Comparison of ENCODE assay signal across 20 cellular contexts in genomic region chr10:71516890-71517289, GRCh38.
DNase-seq lines count a peak whose midpoint lies in the region; ATAC-seq, FAIRE-seq and TF ChIP-seq lines count a peak whose summit lies in the region.
"Had no signal": no experiment of that assay in that cellular context is flagged by ENCODE, and none has a peak within 500 bp of the region (broad histone marks: within the 10 kb centered on the region; RNA-seq: fewer than 3 reads in every experiment).

No MANE protein-coding gene starts in this region.

- no peak overlapping the region for H2AFZ ChIP-seq in SK-N-SH (ENCODE audit: low read depth)
- H2AFZ ChIP-seq in astrocyte (ENCODE audit: low read depth, low read length) = no peak overlapping the region
- no peak overlapping the region for H2AFZ ChIP-seq in neural cell (ENCODE audit: low read depth, low read length)

- H3F3A ChIP-seq in SK-N-SH (replicated peaks; ENCODE audit: insufficient read depth) (no peaks in the 10 kb centered on the region), neural cell (ENCODE audit: insufficient read depth, low read length, poor library complexity, severe bottlenecking) (no peaks in the 10 kb centered on the region)

- TF ChIP-seq CTCF in SK-N-SH (IDR thresholded peaks at IDR 0.05) (no peak), astrocyte (IDR thresholded peaks at IDR 0.05; ENCODE audit: insufficient read depth, low read depth, low read length) (no peak), neural cell (IDR thresholded peaks at IDR 0.05; ENCODE audit: poor library complexity, severe bottlenecking) (no peak)

- peaks cover 15% of the 10 kb centered on the region for H3K27me3 Mint-ChIP-seq in astrocyte (ENCODE audit: low read depth, unreplicated experiment)
- H3K27me3 Mint-ChIP-seq: CD4-positive, alpha-beta T cell had no signal

- H3K4me3 ChIP-seq in SK-N-SH (ENCODE audit: low read depth in 2 of 2, low read length in 1 of 2) = no peak overlapping the region
- H3K4me3 ChIP-seq in astrocyte (ENCODE audit: insufficient read depth, low read depth, low read length) = no peak overlapping the region
- no peak overlapping the region for H3K4me3 ChIP-seq in neural cell (ENCODE audit: low read length)
- H3K4me3 ChIP-seq: K562, SK-N-MC had no signal

- POLR2A ChIA-PET in SK-N-SH (lab: Yijun Ruan, JAX) = no interaction called here

- 45% methylated on average over 6 of the region's 8 CpGs for WGBS in SK-N-SH (ENCODE audit: low lambda C conversion rate)

- no peaks in the 10 kb centered on the region for H3K36me3 ChIP-seq in SK-N-SH (replicated peaks in 1 of 2; ENCODE audit: control insufficient read depth in 1 of 2, insufficient read depth in 2 of 2, low read length in 1 of 2)
- H3K36me3 ChIP-seq in astrocyte (ENCODE audit: insufficient read depth, low read length) = no peaks in the 10 kb centered on the region
- no peaks in the 10 kb centered on the region for H3K36me3 ChIP-seq in neural cell (ENCODE audit: insufficient read depth, low read length)

- no peaks in the 10 kb centered on the region for H4K20me1 ChIP-seq in SK-N-SH (ENCODE audit: insufficient read depth)
- H4K20me1 ChIP-seq in astrocyte (ENCODE audit: insufficient read depth, low read length) = peaks cover 6% of the 10 kb centered on the region
- no peaks in the 10 kb centered on the region for H4K20me1 ChIP-seq in neural cell (ENCODE audit: insufficient read depth)

- no peak overlapping the region for H3K4me3 Mint-ChIP-seq in astrocyte (ENCODE audit: unreplicated experiment)
- H3K4me3 Mint-ChIP-seq: B cell; CD4-positive, alpha-beta T cell had no signal

- peaks cover 0 to 49% of the 10 kb centered on the region in 2 experiments; a peak in 1 of 4 replicates for H3K4me1 ChIP-seq in SK-N-SH (ENCODE audit: control insufficient read depth in 1 of 2, insufficient read depth in 2 of 2, low read depth in 1 of 2, low read length in 1 of 2)
- H3K4me1 ChIP-seq in astrocyte (ENCODE audit: insufficient read depth, low read length) = peaks cover 25% of the 10 kb centered on the region

- peak; percentile 11; the same call in 1 of the 3 replicates for ATAC-seq in SK-N-SH treated with all-trans-retinoic acid at 6 μM for 48 hours
- ATAC-seq in GM19395 (IDR thresholded peaks at IDR 0.05; ENCODE audit: unreplicated experiment) = no peak
- ATAC-seq in HG03045 (IDR thresholded peaks at IDR 0.05; ENCODE audit: unreplicated experiment) = no peak
- no peak for ATAC-seq in Right ventricle myocardium inferior
- ATAC-seq: K562, PC-3 had no signal

- intact Hi-C loops in Right ventricle myocardium inferior (cut with DNase I) = no loop called here

- DNase-seq in SK-N-SH = no peak
- DNase-seq in astrocyte (ENCODE audit: low read depth) = no peak
- DNase-seq in urothelium cell line (ENCODE audit: low spot score) = no peak
- no peak for DNase-seq in Right ventricle myocardium inferior (ENCODE audit: missing footprints)
- DNase-seq: ACHN; CD4-positive, alpha-beta T cell; HCEC 1CT; NCI-H1048; NCI-H187; NCI-H2171 treated with DMSO at 0.1 percent for 48 hours; NCI-H524 treated with DMSO at 0.1 percent for 48 hours; PC-3 had no signal

- H3K27ac Mint-ChIP-seq in astrocyte (ENCODE audit: unreplicated experiment) = peak overlapping the region; percentile 26
- H3K27ac Mint-ChIP-seq: B cell; CD4-positive, alpha-beta T cell had no signal

- TF ChIP-seq EP300 in SK-N-SH (IDR thresholded peaks at IDR 0.05; ENCODE audit: borderline replicate concordance in 1 of 2, low read depth in 1 of 2, low read length in 1 of 2) = no peak
- TF ChIP-seq EP300 in neural cell (conservative IDR thresholded peaks at IDR 0.05; ENCODE audit: poor library complexity, severe bottlenecking) = no peak

- H3K27me3 ChIP-seq in SK-N-SH (ENCODE audit: insufficient read depth) (peaks cover 4% of the 10 kb centered on the region), astrocyte (ENCODE audit: insufficient read depth, low read length) (peaks cover 33% of the 10 kb centered on the region), neural cell (ENCODE audit: insufficient read depth, low read depth, low read length) (no peaks in the 10 kb centered on the region)

- FAIRE-seq in astrocyte (lab: Jason Lieb, UNC) (no peak), urothelium cell line (lab: Jason Lieb, UNC) (peak; percentile 32)
- FAIRE-seq: D721Med, K562 had no signal

- no peaks in the 10 kb centered on the region for H3K9me3 Mint-ChIP-seq in astrocyte (ENCODE audit: unreplicated experiment)
- H3K9me3 Mint-ChIP-seq: CD4-positive, alpha-beta T cell had no signal

- H3K9me3 ChIP-seq in SK-N-SH = no peaks in the 10 kb centered on the region
- H3K9me3 ChIP-seq in astrocyte (ENCODE audit: insufficient read depth, low read depth, low read length) = no peaks in the 10 kb centered on the region
- H3K9me3 ChIP-seq in neural cell (ENCODE audit: low read length) = no peaks in the 10 kb centered on the region

- no peak overlapping the region for H3K9ac ChIP-seq in SK-N-SH
- no peak overlapping the region for H3K9ac ChIP-seq in astrocyte (ENCODE audit: low read length)
- peak overlapping the region; percentile 34 for H3K9ac ChIP-seq in neural cell (ENCODE audit: low read length)

- CTCF ChIA-PET in SK-N-SH (lab: Yijun Ruan, JAX) = interaction anchor here (0.6 to 5.7 kb wide), 11 partner anchors 9 to 197 kb away, joined by 3 to 38 read pairs (median 3); no protein-coding TSS in a partner anchor

- TF ChIP-seq RAD21 in SK-N-SH (IDR thresholded peaks at IDR 0.05; ENCODE audit: low read length) (no peak), neural cell (conservative IDR thresholded peaks at IDR 0.05) (no peak)

- H3K79me2 ChIP-seq in SK-N-SH (ENCODE audit: insufficient read depth) = no peaks in the 10 kb centered on the region
- no peaks in the 10 kb centered on the region for H3K79me2 ChIP-seq in astrocyte (ENCODE audit: insufficient read depth, low read length)
- H3K79me2 ChIP-seq in neural cell (replicated peaks; ENCODE audit: insufficient read depth, low read length) = no peaks in the 10 kb centered on the region

- H3K9me2 ChIP-seq in SK-N-SH (no peaks in the 10 kb centered on the region), neural cell (ENCODE audit: insufficient read depth, low read length) (no peaks in the 10 kb centered on the region)

- no peaks in the 10 kb centered on the region for H3K36me3 Mint-ChIP-seq in astrocyte (ENCODE audit: low read depth, unreplicated experiment)

- H3K4me1 Mint-ChIP-seq in astrocyte (ENCODE audit: low read depth, unreplicated experiment) = peaks cover 43% of the 10 kb centered on the region
- H3K4me1 Mint-ChIP-seq: B cell had no signal

- H3K4me2 ChIP-seq in SK-N-SH (no peak overlapping the region), astrocyte (ENCODE audit: low read length) (no peak overlapping the region), neural cell (ENCODE audit: low read length) (no peak overlapping the region)

- H3K27ac ChIP-seq in SK-N-SH (ENCODE audit: low read depth in 2 of 2, low read length in 1 of 2) (no peak overlapping the region; a peak in 1 of 4 replicates), astrocyte (ENCODE audit: low read depth, low read length) (no peak overlapping the region), neural cell (ENCODE audit: low read length) (peak overlapping the region; percentile 48)
- H3K27ac ChIP-seq: SK-N-MC had no signal

TF ChIP-seq in SK-N-SH treated with all-trans-retinoic acid at 6 μM for 48 hours, 23 proteins besides CTCF, POLR2A, EP300 and RAD21 (continues in another document):
- TF ChIP-seq CSRNP3 (CRISPR knock-in tag; IDR thresholded peaks at IDR 0.05) = no peak

TF ChIP-seq in SK-N-SH, 30 proteins besides CTCF, POLR2A, EP300 and RAD21 (continues in another document):
- no peak for TF ChIP-seq TEAD4 (IDR thresholded peaks at IDR 0.05; ENCODE audit: borderline replicate concordance, insufficient read depth)

TF ChIP-seq in neural cell, 6 proteins besides CTCF, POLR2A, EP300 and RAD21:
- TF ChIP-seq REST (IDR thresholded peaks at IDR 0.05; ENCODE audit: borderline replicate concordance) = no peak
- TF ChIP-seq EZH2 (IDR thresholded peaks at IDR 0.05; ENCODE audit: borderline replicate concordance, insufficient read depth, low read length, poor library complexity, severe bottlenecking) = no peak
- no peak for TF ChIP-seq POLR2AphosphoS5 (IDR thresholded peaks at IDR 0.05)
- TF ChIP-seq TAF1 (IDR thresholded peaks at IDR 0.05; ENCODE audit: low read depth) = no peak
- TF ChIP-seq MXI1 (conservative IDR thresholded peaks at IDR 0.05; ENCODE audit: poor library complexity, severe bottlenecking) = no peak
- TF ChIP-seq SMC3 (conservative IDR thresholded peaks at IDR 0.05; ENCODE audit: poor library complexity) = no peak
